In the genomic region with DNA sequence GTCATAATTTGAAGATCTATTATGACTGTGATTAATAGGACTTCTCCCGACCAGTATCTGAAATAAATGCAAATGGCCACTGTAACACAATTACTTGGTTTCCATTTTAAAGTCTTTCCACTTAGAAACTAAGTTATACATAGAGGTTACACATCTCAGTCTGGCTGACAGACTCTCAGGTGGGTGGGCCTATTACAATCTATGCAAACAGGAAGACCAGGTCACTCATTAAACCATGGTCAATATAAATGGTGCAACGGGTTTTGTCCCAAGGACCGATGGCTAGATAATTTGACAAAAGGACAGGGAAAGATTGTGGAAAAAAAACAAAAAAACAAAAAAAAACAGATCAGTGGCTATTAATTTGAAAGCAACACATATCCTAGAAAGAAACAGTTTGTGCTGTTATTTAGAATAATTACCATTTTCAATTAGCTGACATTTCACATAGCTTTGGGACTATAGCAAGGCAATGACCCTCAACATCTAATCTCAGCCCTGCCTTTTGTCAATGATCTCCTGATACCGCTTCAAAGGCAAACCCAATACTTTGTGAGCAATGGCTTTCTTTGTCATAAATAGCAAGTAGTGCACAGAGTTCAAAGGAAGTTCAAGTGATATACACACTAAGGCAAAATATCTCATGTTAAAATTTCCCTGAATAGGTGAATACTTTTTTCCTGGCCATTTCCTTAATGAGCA, we compare ENCODE assay signal across 5 cellular contexts. TPM values are rescaled to one million over a fixed set of nuclear protein-coding genes. Genes with fewer than 3 reads are reported as not detected.
A peak's percentile ranks its signal among the peaks of the same experiment; 100 is the strongest.
DNase-seq lines count a peak whose midpoint lies in the region; ATAC-seq, FAIRE-seq and TF ChIP-seq lines count a peak whose summit lies in the region.
"Not testable (repeated sequence)": the region's sequence is repeated elsewhere in the genome, so short reads cannot be mapped to it uniquely, and the experiment has no call there.

No MANE protein-coding gene starts in this region.

- H3K4me3 Mint-ChIP-seq in Caco-2 (ENCODE audit: unreplicated experiment): peak overlapping the region; percentile 37

- TF ChIP-seq RAD21 in HepG2 (CRISPR knock-in tag; IDR thresholded peaks at IDR 0.05): not testable (repeated sequence)

- not testable (repeated sequence) for BruUV-seq in Caco-2 (replicated peaks; lab: Mats Ljungman, UMichigan); HepG2 (replicated peaks; lab: Mats Ljungman, UMichigan)

- H2AFZ ChIP-seq in HepG2 (ENCODE audit: low read length): not testable (repeated sequence)

- not testable (repeated sequence) for H3K4me3 ChIP-seq in Caco-2 (ENCODE audit: low read depth, low read length); mucosa of descending colon
- peak overlapping the region in 1 of 3 experiments; percentile 28; a peak in 1 of 6 replicates for H3K4me3 ChIP-seq in HepG2 (replicated peaks in 1 of 3; ENCODE audit: insufficient read depth in 1 of 3, low read depth in 2 of 3, low read length in 3 of 3)

- not testable (repeated sequence) for H3K36me3 Mint-ChIP-seq in Caco-2 (ENCODE audit: insufficient read depth, unreplicated experiment)

- POLR2A ChIA-PET in Caco-2 (lab: Charles Lee): interaction anchor here (0.7 kb wide), 1 partner anchor 52 kb away, joined by 3 read pairs; no protein-coding TSS in a partner anchor
- POLR2A ChIA-PET in HepG2 (lab: Yijun Ruan, JAX): not testable (repeated sequence)

- not testable (repeated sequence) for H3K27me3 Mint-ChIP-seq in Caco-2 (ENCODE audit: insufficient read depth, unreplicated experiment)

- H3K4me2 ChIP-seq in HepG2 (ENCODE audit: low read depth, low read length): peak overlapping the region; percentile 51; the same call in 1 of the 2 replicates

- CTCF ChIA-PET in Caco-2 (lab: Charles Lee); HepG2 (lab: Yijun Ruan, JAX; ENCODE audit: low intra/inter-chr PET ratio, low total read pairs): not testable (repeated sequence)

- not testable (repeated sequence) for H3K27me3 ChIP-seq in Caco-2 (replicated peaks; ENCODE audit: control insufficient read depth, insufficient read depth, low read length); HepG2 (ENCODE audit: control insufficient read depth in 1 of 2, insufficient read depth in 2 of 2, low read length in 2 of 2)

- not testable (repeated sequence) for H3K9ac ChIP-seq in HepG2 (ENCODE audit: insufficient read depth, low read depth, low read length)

- H3K9me3 Mint-ChIP-seq in Caco-2 (ENCODE audit: unreplicated experiment): not testable (repeated sequence)

- FAIRE-seq in colon (lab: Jason Lieb, UNC) (peak; percentile 10), HepG2 (lab: Jason Lieb, UNC) (peak; percentile 65)

- H3K27ac Mint-ChIP-seq in Caco-2 (ENCODE audit: unreplicated experiment): not testable (repeated sequence)

- 3% methylated on average over 4 of the region's 4 CpGs for WGBS in HepG2 (ENCODE audit: low lambda C conversion rate)

- not testable (repeated sequence) for H3K79me2 ChIP-seq in HepG2 (ENCODE audit: insufficient read depth, low read length)

- not testable (repeated sequence) for H3K4me1 Mint-ChIP-seq in Caco-2 (ENCODE audit: low read depth, unreplicated experiment)

- not testable (repeated sequence) for H3K36me3 ChIP-seq in Caco-2 (ENCODE audit: control insufficient read depth, insufficient read depth, low read length); HepG2 (replicated peaks in 1 of 2; ENCODE audit: control insufficient read depth in 1 of 2, insufficient read depth in 2 of 2, low read length in 2 of 2); mucosa of descending colon (ENCODE audit: low read depth)

- not testable (repeated sequence) for TF ChIP-seq CTCF in Caco-2 (IDR thresholded peaks at IDR 0.05; ENCODE audit: insufficient read depth in 1 of 2, low read depth in 1 of 2, low read length in 1 of 2, severe bottlenecking in 1 of 2, unreplicated experiment in 1 of 2); HepG2 (CRISPR knock-in tag; IDR thresholded peaks at IDR 0.05); mucosa of descending colon (IDR thresholded peaks at IDR 0.05)

- not testable (repeated sequence) for H4K20me1 ChIP-seq in HepG2 (ENCODE audit: insufficient read depth, low read length)

- H3K27ac ChIP-seq in HepG2 (ENCODE audit: extremely low read length, insufficient read depth, low read length): peak overlapping the region; percentile 57

- not testable (repeated sequence) for TF ChIP-seq POLR2A in HepG2 (IDR thresholded peaks at IDR 0.05; ENCODE audit: insufficient read depth in 1 of 2, low read depth in 2 of 2, low read length in 2 of 2)

- DNase-seq in Caco-2, left colon, mucosa of descending colon: not testable (repeated sequence)
- peak; percentile 53 for DNase-seq in HepG2 (ENCODE audit: low spot score)

- peak; percentile 60 for ATAC-seq in left colon
- peak; percentile 97 for ATAC-seq in HepG2
- ATAC-seq in mucosa of descending colon: peak; percentile 59

- H3K9me3 ChIP-seq in Caco-2; HepG2 (ENCODE audit: low read length); mucosa of descending colon: not testable (repeated sequence)

- in situ Hi-C loops in HepG2 (cut with HindIII; ENCODE audit: extremely low pct_ligation_motif_present, low pct_unique_long_range_greater_than_20kb): not testable (repeated sequence)

- 0 out of 4 replicates have a peak, but pooled peaks of 1 of the 2 experiments have one; percentile 5 for TF ChIP-seq EP300 in HepG2 (IDR thresholded peaks at IDR 0.05; ENCODE audit: low read depth in 2 of 2, low read length in 2 of 2)
- not testable (repeated sequence) for TF ChIP-seq EP300 in HepG2 (CRISPR knock-in tag; IDR thresholded peaks at IDR 0.05; ENCODE audit: borderline replicate concordance)

- H3K4me1 ChIP-seq in Caco-2; mucosa of descending colon (ENCODE audit: low read depth): not testable (repeated sequence)
- H3K4me1 ChIP-seq in HepG2 (ENCODE audit: insufficient read depth, low read length): peaks cover 51% of the 10 kb centered on the region

- intact Hi-C loops in Caco-2 (cut with micrococcal nuclease; ENCODE audit: unreplicated experiment): loop anchor here (10.0 kb wide), 1 partner anchor 2001 kb away; no protein-coding TSS in a partner anchor
- intact Hi-C loops in left colon (cut with DNase I, micrococcal nuclease); HepG2 (cut with micrococcal nuclease; ENCODE audit: unreplicated experiment); mucosa of descending colon (cut with DNase I, micrococcal nuclease): not testable (repeated sequence)

TF ChIP-seq in HepG2, 621 proteins besides CTCF, POLR2A, EP300 and RAD21 (continues in another document):
- not testable (repeated sequence) for TF ChIP-seq FOXP1, SOX13, SOX6 (IDR thresholded peaks at IDR 0.05)
- TF ChIP-seq FOXP1 (CRISPR knock-in tag; IDR thresholded peaks at IDR 0.05) (peak; percentile 32; the same call in 1 of the 2 replicates), SOX13 (CRISPR knock-in tag; conservative IDR thresholded peaks at IDR 0.05 in 1 of 2, IDR thresholded peaks at IDR 0.05 in 1 of 2) (peak in 1 of 2 experiments; percentile 59; a peak in 1 of 4 replicates), SOX6 (CRISPR knock-in tag; IDR thresholded peaks at IDR 0.05) (peak; percentile 49), ONECUT2 (CRISPR knock-in tag; IDR thresholded peaks at IDR 0.05) (0 out of 2 replicates have a peak, but pooled peaks have one; percentile 28), SP5 (CRISPR knock-in tag; IDR thresholded peaks at IDR 0.05; ENCODE audit: borderline replicate concordance, low read depth) (peak; percentile 47; the same call in 1 of the 2 replicates), RARA (CRISPR knock-in tag; IDR thresholded peaks at IDR 0.05) (peak; percentile 85), TCF7 (IDR thresholded peaks at IDR 0.05; ENCODE audit: low read depth) (peak; percentile 68), EHMT2 (IDR thresholded peaks at IDR 0.05; ENCODE audit: borderline replicate concordance, low read depth, low read length) (peak; percentile 57; the same call in 1 of the 2 replicates), PHF21A (CRISPR knock-in tag; IDR thresholded peaks at IDR 0.05) (0 out of 2 replicates have a peak, but pooled peaks have one; percentile 34)

RNA-seq across cellular contexts. Expression of a gene that starts 50.8 kb away (rescaled TPM):
- total RNA-seq in Caco-2 (2022): 14.4 and 15.9 TPM in 2 replicates
- 10 to 100 TPM in 1 of 2 donors, 1 to 10 TPM in 1; 6.0 to 10.2 TPM for total RNA-seq in left colon
- total RNA-seq in HepG2 (2016; rRNA removed; fragmentation: Illumina TruSeq; extraction: Trizol): 5.6 and 8.5 TPM in 2 replicates
- total RNA-seq in HepG2 (2016; cell fraction: cytosol; rRNA removed; fragmentation: Illumina TruSeq; extraction: Trizol; ENCODE audit: low read depth): 1.4 TPM in 2 replicates
- total RNA-seq in HepG2 (2016; cell fraction: insoluble cytoplasmic fraction; rRNA removed; fragmentation: Illumina TruSeq; extraction: Trizol): 4.3 and 8.0 TPM in 2 replicates
- total RNA-seq in HepG2 (2016; cell fraction: membrane; rRNA removed; fragmentation: Illumina TruSeq; extraction: Trizol): 4.1 and 4.7 TPM in 2 replicates
- total RNA-seq in HepG2 (2016; cell fraction: nucleus; rRNA removed; fragmentation: Illumina TruSeq; extraction: Trizol): 10.5 and 12.4 TPM in 2 replicates
- 7.4 and 7.9 TPM in 2 replicates for polyA plus RNA-seq in HepG2 (2011; rRNA removed)
- polyA plus RNA-seq in HepG2 (2011; cell fraction: cytosol; rRNA removed): 5.0 and 5.5 TPM in 2 replicates
- polyA plus RNA-seq in HepG2 (2011; cell fraction: nucleus; rRNA removed): 35.1 and 36.9 TPM in 2 replicates
- 5.9 and 7.0 TPM in 2 replicates for polyA plus RNA-seq in HepG2 (2012)
- 1.8 and 2.4 TPM in 2 replicates for polyA plus RNA-seq in HepG2 (2016; cell fraction: cytosol; fragmentation: Illumina TruSeq; extraction: Trizol; ENCODE audit: low read depth)
- 4.1 and 5.3 TPM in 2 replicates for polyA plus RNA-seq in HepG2 (2016; cell fraction: insoluble cytoplasmic fraction; fragmentation: Illumina TruSeq; extraction: Trizol; ENCODE audit: low read depth)
- 2.8 and 3.1 TPM in 2 replicates for polyA plus RNA-seq in HepG2 (2016; cell fraction: membrane; fragmentation: Illumina TruSeq; extraction: Trizol; ENCODE audit: low read depth)
- polyA plus RNA-seq in HepG2 (2016; cell fraction: nucleus; fragmentation: Illumina TruSeq; extraction: Trizol; ENCODE audit: insufficient read depth, low read depth): 16.2 and 18.0 TPM in 2 replicates
- 7.4 and 8.7 TPM in 2 replicates for polyA minus RNA-seq in HepG2 (2011; rRNA and poly(A)+ RNA removed; ENCODE audit: low replicate concordance)
- 1.3 and 1.4 TPM in 2 replicates for polyA minus RNA-seq in HepG2 (2011; cell fraction: cytosol; rRNA and poly(A)+ RNA removed)
- 16.1 and 17.4 TPM in 2 replicates for polyA minus RNA-seq in HepG2 (2011; cell fraction: nucleus; rRNA and poly(A)+ RNA removed)
- 10 to 100 TPM in 2 of 3 donors, 1 to 10 TPM in 1; 6.4 to 15.6 (median 13.4) TPM for total RNA-seq in mucosa of descending colon
